ENCODE assay signal across 36 cellular contexts in genomic region chr17:41763327-41763726, GRCh38. TPM values are rescaled to one million over a fixed set of nuclear protein-coding genes. Genes with fewer than 3 reads are reported as not detected.
"Had no signal": no experiment of that assay in that cellular context is flagged by ENCODE, and none has a peak within 500 bp of the region (broad histone marks: within the 10 kb centered on the region; RNA-seq: fewer than 3 reads in every experiment).

No MANE protein-coding gene starts in this region.

- FAIRE-seq: TTC549 had no signal

- H3K9me3 Mint-ChIP-seq: activated naive CD4-positive, alpha-beta T cell treated with anti-CD3 and anti-CD28 coated beads for 36 hours; activated naive CD8-positive, alpha-beta T cell treated with anti-CD3 and anti-CD28 coated beads for 36 hours; activated T-helper 1 cell treated with anti-CD3 and anti-CD28 coated beads, Interleukin-12 subunit alpha, Interleukin-12 subunit beta, Interleukin-2, Interleukin-4 antibody, amounts not matched to agents 30 ng/mL and 10 ng/mL and 1 ng/mL, durations not matched to agents 14 hours and 24 hours and 36 hours; brain; nephron progenitor cell had no signal

- H3K27ac ChIP-seq: adrenal gland, cardiac muscle cell, colonic mucosa, spleen, testis, transverse colon, uterus, WERI-Rb-1 had no signal

- H3K4me3 ChIP-seq: adrenal gland, cardiac muscle cell, colonic mucosa, spleen, testis, transverse colon, uterus had no signal

- H3K4me1 Mint-ChIP-seq: activated naive CD8-positive, alpha-beta T cell treated with anti-CD3 and anti-CD28 coated beads for 36 hours; brain; nephron progenitor cell had no signal

- H3K4me3 Mint-ChIP-seq: activated naive CD4-positive, alpha-beta T cell treated with anti-CD3 and anti-CD28 coated beads for 36 hours; activated naive CD8-positive, alpha-beta T cell treated with anti-CD3 and anti-CD28 coated beads for 36 hours; activated T-helper 1 cell treated with anti-CD3 and anti-CD28 coated beads, Interleukin-12 subunit alpha, Interleukin-12 subunit beta, Interleukin-2, Interleukin-4 antibody, amounts not matched to agents 30 ng/mL and 10 ng/mL and 1 ng/mL, durations not matched to agents 14 hours and 24 hours and 36 hours; brain; nephron progenitor cell had no signal

- DNase-seq: activated CD4-positive, alpha-beta T cell treated with anti-CD3 and anti-CD28 coated beads for 48 hours; activated CD4-positive, alpha-beta T cell treated with anti-CD3 and anti-CD28 coated beads, Interleukin-2, amount 50 U/mL, for 48 hours; activated CD8-positive, alpha-beta memory T cell treated with anti-CD3 and anti-CD28 coated beads for 24 hours; activated effector memory CD4-positive, alpha-beta T cell treated with anti-CD3 and anti-CD28 coated beads, Interleukin-2, amount 50 U/mL, for 16 hours; activated naive CD4-positive, alpha-beta T cell treated with anti-CD3 and anti-CD28 coated beads for 36 hours; activated naive CD8-positive, alpha-beta T cell treated with anti-CD3 and anti-CD28 coated beads for 36 hours; activated T-cell treated with anti-CD3 and anti-CD28 coated beads, Interleukin-2, amount 50 U/mL, for 1 hour; adrenal gland; aorta; cerebellar nuclear complex; colonic mucosa; effector memory CD4-positive, alpha-beta T cell; foreskin fibroblast; head of caudate nucleus; hippocampal formation; left ventricle myocardium superior; nephron progenitor cell; occipital lobe; spleen; stimulated activated naive CD8-positive, alpha-beta T cell treated with anti-CD3 and anti-CD28 coated beads, Interleukin-15, Interleukin-2, amounts not matched to agents 100 U/mL and 50 U/mL, for 24 hours; T-helper 9 cell; testis; transverse colon; uterus; WERI-Rb-1 had no signal

- H3K36me3 Mint-ChIP-seq: activated naive CD8-positive, alpha-beta T cell treated with anti-CD3 and anti-CD28 coated beads for 36 hours had no signal

- H3K9me3 ChIP-seq: adrenal gland, colonic mucosa, spleen, testis, transverse colon, uterus had no signal

- H3K27ac Mint-ChIP-seq: activated naive CD4-positive, alpha-beta T cell treated with anti-CD3 and anti-CD28 coated beads for 36 hours; activated naive CD8-positive, alpha-beta T cell treated with anti-CD3 and anti-CD28 coated beads for 36 hours; activated T-helper 1 cell treated with anti-CD3 and anti-CD28 coated beads, Interleukin-12 subunit alpha, Interleukin-12 subunit beta, Interleukin-2, Interleukin-4 antibody, amounts not matched to agents 30 ng/mL and 10 ng/mL and 1 ng/mL, durations not matched to agents 14 hours and 24 hours and 36 hours; brain; nephron progenitor cell had no signal

- H3K4me1 ChIP-seq: adrenal gland, colonic mucosa, spleen, testis, transverse colon, uterus had no signal

- H3K27me3 Mint-ChIP-seq: activated naive CD8-positive, alpha-beta T cell treated with anti-CD3 and anti-CD28 coated beads for 36 hours had no signal

- H3K36me3 ChIP-seq: uterus had no signal

- H3K27me3 ChIP-seq: adrenal gland, cardiac muscle cell, colonic mucosa, spleen, testis, transverse colon, uterus had no signal

RNA-seq across cellular contexts. Expression of gene HAP1, which starts 28.9 kb away (rescaled TPM):
- total RNA-seq: activated naive CD4-positive, alpha-beta T cell treated with anti-CD3 and anti-CD28 coated beads for 36 hours; activated T-helper 1 cell treated with anti-CD3 and anti-CD28 coated beads, Interleukin-12 subunit alpha, Interleukin-12 subunit beta, Interleukin-2, Interleukin-4 antibody, amounts not matched to agents 30 ng/mL and 10 ng/mL and 1 ng/mL, durations not matched to agents 14 hours and 24 hours and 36 hours; left ventricle myocardium superior; right cardiac atrium had no signal

RNA-seq across cellular contexts. Expression of gene GAST, which starts 51.2 kb away (rescaled TPM):
- total RNA-seq: activated naive CD4-positive, alpha-beta T cell treated with anti-CD3 and anti-CD28 coated beads for 36 hours; activated naive CD8-positive, alpha-beta T cell treated with anti-CD3 and anti-CD28 coated beads for 36 hours; activated T-helper 1 cell treated with anti-CD3 and anti-CD28 coated beads, Interleukin-12 subunit alpha, Interleukin-12 subunit beta, Interleukin-2, Interleukin-4 antibody, amounts not matched to agents 30 ng/mL and 10 ng/mL and 1 ng/mL, durations not matched to agents 14 hours and 24 hours and 36 hours; adrenal gland; aorta; cardiac muscle cell; colonic mucosa; dermis microvascular lymphatic vessel endothelial cell; kidney epithelial cell; left ventricle myocardium superior; lung microvascular endothelial cell; mesenteric fat pad; mucosa of gallbladder; occipital lobe; right cardiac atrium; spleen; T-helper 1 cell treated with Interleukin-12 subunit alpha and Interleukin-12 subunit beta and Interleukin-4 antibody, amounts not matched to agents 30 ng/mL and 1 ng/mL, for 36 hours; testis; transverse colon; uterus had no signal
